9 cellular contexts compared by ENCODE assay signal in genomic region chr11:121930004-121930965, GRCh38.
DNase-seq lines count a peak whose midpoint lies in the region; ATAC-seq and TF ChIP-seq lines count a peak whose summit lies in the region.
"Had no signal": no experiment of that assay in that cellular context is flagged by ENCODE, and none has a peak within 500 bp of the region (broad histone marks: within the 10 kb centered on the region; RNA-seq: fewer than 3 reads in every experiment).

No MANE protein-coding gene starts in this region.

- TF ChIP-seq CTCF in AG04449 (IDR thresholded peaks at IDR 0.05; ENCODE audit: insufficient read depth, low read length, missing control alignments) (no peak), choroid plexus epithelial cell (conservative IDR thresholded peaks at IDR 0.05; ENCODE audit: low read depth, low read length) (no peak)

- H3K9me3 Mint-ChIP-seq in activated CD8-positive, alpha-beta memory T cell treated with anti-CD3 and anti-CD28 coated beads, Interleukin-2, amount 10 ng/mL, durations not matched to agents 7 days and 5 days (ENCODE audit: low read depth) = no peaks in the 10 kb centered on the region
- H3K9me3 Mint-ChIP-seq: CD4-positive, CD25-positive, alpha-beta regulatory T cell had no signal

- POLR2A ChIA-PET in AG04449 (lab: Yijun Ruan, JAX) = no interaction called here

- H3K36me3 Mint-ChIP-seq in activated CD8-positive, alpha-beta memory T cell treated with anti-CD3 and anti-CD28 coated beads, Interleukin-2, amount 10 ng/mL, durations not matched to agents 7 days and 5 days = no peaks in the 10 kb centered on the region
- H3K36me3 Mint-ChIP-seq: CD4-positive, CD25-positive, alpha-beta regulatory T cell had no signal

- H3K4me1 Mint-ChIP-seq in activated CD8-positive, alpha-beta memory T cell treated with anti-CD3 and anti-CD28 coated beads, Interleukin-2, amount 10 ng/mL, durations not matched to agents 7 days and 5 days = no peaks in the 10 kb centered on the region
- H3K4me1 Mint-ChIP-seq: CD4-positive, CD25-positive, alpha-beta regulatory T cell had no signal

- no peak overlapping the region for H3K4me3 Mint-ChIP-seq in activated CD8-positive, alpha-beta memory T cell treated with anti-CD3 and anti-CD28 coated beads, Interleukin-2, amount 10 ng/mL, durations not matched to agents 7 days and 5 days
- H3K4me3 Mint-ChIP-seq: CD4-positive, CD25-positive, alpha-beta regulatory T cell had no signal

- CTCF ChIA-PET in AG04449 (lab: Yijun Ruan, JAX) = interaction anchor here (2.7 kb wide), 1 partner anchor 275 kb away, joined by 10 read pairs; no protein-coding TSS in a partner anchor
- CTCF ChIA-PET in activated CD8-positive, alpha-beta memory T cell treated with anti-CD3 and anti-CD28 coated beads, Interleukin-2, amount 10 ng/mL, durations not matched to agents 7 days and 5 days (lab: Charles Lee) = no interaction called here

- no peaks in the 10 kb centered on the region for H3K27me3 Mint-ChIP-seq in activated CD8-positive, alpha-beta memory T cell treated with anti-CD3 and anti-CD28 coated beads, Interleukin-2, amount 10 ng/mL, durations not matched to agents 7 days and 5 days

- peak overlapping the region; percentile 26 for H3K4me3 ChIP-seq in AG04449 (ENCODE audit: low read depth, low read length)
- peak overlapping the region; percentile 45 for H3K4me3 ChIP-seq in choroid plexus epithelial cell (ENCODE audit: low read depth, low read length)

- ATAC-seq in HG02610 (IDR thresholded peaks at IDR 0.05; ENCODE audit: unreplicated experiment) = peak; percentile 68
- ATAC-seq in GM21381 (IDR thresholded peaks at IDR 0.05; ENCODE audit: unreplicated experiment) = no peak
- no peak for ATAC-seq in activated CD8-positive, alpha-beta memory T cell treated with anti-CD3 and anti-CD28 coated beads, Interleukin-2, amount 10 ng/mL, durations not matched to agents 7 days and 5 days

- no peak overlapping the region for H3K27ac Mint-ChIP-seq in activated CD8-positive, alpha-beta memory T cell treated with anti-CD3 and anti-CD28 coated beads, Interleukin-2, amount 10 ng/mL, durations not matched to agents 7 days and 5 days
- H3K27ac Mint-ChIP-seq: CD4-positive, CD25-positive, alpha-beta regulatory T cell had no signal

- no peak for DNase-seq in AG04449 (ENCODE audit: low read depth, low spot score)
- DNase-seq in choroid plexus epithelial cell (ENCODE audit: low read depth) = peak; percentile 19
- DNase-seq in midbrain (lab: John Stamatoyannopoulos, UW) = peak; percentile 63
- DNase-seq in foreskin melanocyte = no peak
- no peak for DNase-seq in activated CD8-positive, alpha-beta memory T cell treated with anti-CD3 and anti-CD28 coated beads, Interleukin-2, amount 10 ng/mL, durations not matched to agents 7 days and 5 days
- no peak for DNase-seq in EL
- DNase-seq: CD4-positive, CD25-positive, alpha-beta regulatory T cell had no signal

Comparison
In these comparisons a context has a peak if more than half of its experiments do, and no peak if none do; other contexts are left out.
1. DNase-seq: peak in choroid plexus epithelial cell (single experiment) and midbrain (single experiment); none in AG04449 (single experiment), foreskin melanocyte (single experiment), activated CD8-positive, alpha-beta memory T cell treated with anti-CD3 and anti-CD28 coated beads, Interleukin-2, amount 10 ng/mL, durations not matched to agents 7 days and 5 days (single experiment) and EL (single experiment).